ENCODE assay signal across 26 cellular contexts in the genomic region with DNA sequence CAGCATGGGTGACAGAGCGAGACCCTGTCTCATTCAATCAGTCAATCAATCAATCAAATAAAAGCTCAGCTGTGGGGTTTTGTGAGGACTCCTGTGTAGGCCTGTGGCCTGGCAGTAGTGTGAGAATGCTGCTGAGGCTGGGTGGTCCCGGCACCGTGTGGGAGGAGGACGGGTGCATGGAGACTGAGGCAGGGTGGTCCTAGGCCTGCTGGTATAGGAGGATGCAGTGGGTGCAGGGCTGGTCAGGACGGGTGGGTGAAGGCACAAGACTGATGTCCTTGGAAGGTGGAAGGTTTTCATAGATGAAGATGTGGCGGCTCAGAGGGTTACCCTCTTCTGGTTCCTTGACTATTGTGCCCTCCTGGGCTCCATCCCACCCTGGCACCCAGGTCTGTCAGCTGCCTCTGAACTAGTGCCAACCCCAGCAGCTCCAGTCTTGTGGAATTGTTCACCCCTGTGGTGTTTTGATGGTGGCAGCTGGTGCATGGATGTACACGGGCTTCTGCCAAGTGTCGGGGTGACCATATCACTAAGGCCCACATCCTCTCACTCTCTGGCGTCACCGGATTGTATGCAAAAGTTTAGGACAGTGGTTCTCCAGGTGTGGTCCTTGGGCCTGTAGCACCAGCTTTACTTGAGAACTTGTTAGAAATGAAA.
"Had no signal": no experiment of that assay in that cellular context is flagged by ENCODE, and none has a peak within 500 bp of the region (broad histone marks: within the 10 kb centered on the region; RNA-seq: fewer than 3 reads in every experiment).

No MANE protein-coding gene starts in this region.

- H3K36me3 ChIP-seq: breast epithelium, colonic mucosa, ovary, prostate gland, uterus, WERI-Rb-1 had no signal

- H3K27me3 Mint-ChIP-seq: activated CD4-positive, alpha-beta T cell treated with anti-CD3 and anti-CD28 coated beads, Interleukin-2, amount 10 ng/mL, durations not matched to agents 7 days and 5 days; activated CD8-positive, alpha-beta memory T cell treated with anti-CD3 and anti-CD28 coated beads, Interleukin-2, amount 10 ng/mL, durations not matched to agents 7 days and 5 days; activated CD8-positive, alpha-beta T cell treated with anti-CD3 and anti-CD28 coated beads for 36 hours; activated naive CD8-positive, alpha-beta T cell treated with anti-CD3 and anti-CD28 coated beads, Interleukin-2, amount 10 ng/mL, durations not matched to agents 7 days and 5 days; activated T-helper 17 cell treated with anti-CD3 and anti-CD28 coated beads, Interleukin-2, amount 50 U/mL, for 72 hours; naive thymus-derived CD8-positive, alpha-beta T cell; stimulated activated naive CD8-positive, alpha-beta T cell treated with anti-CD3 and anti-CD28 coated beads, Interleukin-15, amount 100 ng/mL, for 72 hours had no signal

- H3K4me1 Mint-ChIP-seq: activated CD4-positive, alpha-beta T cell treated with anti-CD3 and anti-CD28 coated beads, Interleukin-2, amount 10 ng/mL, durations not matched to agents 7 days and 5 days; activated naive CD8-positive, alpha-beta T cell treated with anti-CD3 and anti-CD28 coated beads, Interleukin-2, amount 10 ng/mL, durations not matched to agents 7 days and 5 days had no signal

- ATAC-seq: activated CD8-positive, alpha-beta memory T cell treated with anti-CD3 and anti-CD28 coated beads, Interleukin-2, amount 10 ng/mL, durations not matched to agents 7 days and 5 days; activated CD8-positive, alpha-beta T cell treated with anti-CD3 and anti-CD28 coated beads for 36 hours; activated T-helper 17 cell treated with anti-CD3 and anti-CD28 coated beads, Interleukin-2, amount 50 U/mL, for 72 hours; left colon; naive thymus-derived CD8-positive, alpha-beta T cell; stimulated activated naive CD8-positive, alpha-beta T cell treated with anti-CD3 and anti-CD28 coated beads, Interleukin-15, amount 100 ng/mL, for 72 hours had no signal

- H3K4me3 Mint-ChIP-seq: activated CD4-positive, alpha-beta T cell treated with anti-CD3 and anti-CD28 coated beads, Interleukin-2, amount 10 ng/mL, durations not matched to agents 7 days and 5 days; activated CD8-positive, alpha-beta memory T cell treated with anti-CD3 and anti-CD28 coated beads, Interleukin-2, amount 10 ng/mL, durations not matched to agents 7 days and 5 days; activated CD8-positive, alpha-beta T cell treated with anti-CD3 and anti-CD28 coated beads for 36 hours; activated naive CD8-positive, alpha-beta T cell treated with anti-CD3 and anti-CD28 coated beads, Interleukin-2, amount 10 ng/mL, durations not matched to agents 7 days and 5 days; activated T-helper 17 cell treated with anti-CD3 and anti-CD28 coated beads, Interleukin-2, amount 50 U/mL, for 72 hours; stimulated activated naive CD8-positive, alpha-beta T cell treated with anti-CD3 and anti-CD28 coated beads, Interleukin-15, amount 100 ng/mL, for 72 hours had no signal

- DNase-seq: activated CD4-positive, alpha-beta T cell treated with anti-CD3 and anti-CD28 coated beads, Interleukin-2, amount 10 ng/mL, durations not matched to agents 7 days and 5 days; activated CD4-positive, CD25-positive, alpha-beta regulatory T cell treated with anti-CD3 and anti-CD28 coated beads, Interleukin-2, amount 50 U/mL, for 72 hours; activated CD8-positive, alpha-beta memory T cell treated with anti-CD3 and anti-CD28 coated beads, Interleukin-2, amount 10 ng/mL, durations not matched to agents 7 days and 5 days; activated CD8-positive, alpha-beta T cell treated with anti-CD3 and anti-CD28 coated beads for 36 hours; activated naive CD4-positive, alpha-beta T cell; activated naive CD8-positive, alpha-beta T cell treated with anti-CD3 and anti-CD28 coated beads, Interleukin-2, amount 10 ng/mL, durations not matched to agents 7 days and 5 days; amniotic stem cell; colonic mucosa; dorsolateral prefrontal cortex; islet precursor cell; left colon; lower lobe of right lung; naive thymus-derived CD8-positive, alpha-beta T cell; ovary; right lobe of liver; stimulated activated CD4-positive, alpha-beta T cell treated with anti-CD3 and anti-CD28 coated beads, Interleukin-1b, Interleukin-23, amount 100 ng/mL, for 48 hours; stimulated activated naive CD8-positive, alpha-beta T cell treated with anti-CD3 and anti-CD28 coated beads, Interleukin-15, amount 100 ng/mL, for 72 hours; T-helper 1 cell; tibial artery; uterus; WERI-Rb-1 had no signal

- H3K4me1 ChIP-seq: colonic mucosa, lower lobe of right lung, prostate gland, tibial artery, uterus had no signal

- H3K27ac Mint-ChIP-seq: activated CD4-positive, alpha-beta T cell treated with anti-CD3 and anti-CD28 coated beads, Interleukin-2, amount 10 ng/mL, durations not matched to agents 7 days and 5 days; activated CD8-positive, alpha-beta memory T cell treated with anti-CD3 and anti-CD28 coated beads, Interleukin-2, amount 10 ng/mL, durations not matched to agents 7 days and 5 days; activated CD8-positive, alpha-beta T cell treated with anti-CD3 and anti-CD28 coated beads for 36 hours; activated naive CD8-positive, alpha-beta T cell treated with anti-CD3 and anti-CD28 coated beads, Interleukin-2, amount 10 ng/mL, durations not matched to agents 7 days and 5 days; activated T-helper 17 cell treated with anti-CD3 and anti-CD28 coated beads, Interleukin-2, amount 50 U/mL, for 72 hours had no signal

- H3K9me3 Mint-ChIP-seq: activated T-helper 17 cell treated with anti-CD3 and anti-CD28 coated beads, Interleukin-2, amount 50 U/mL, for 72 hours; naive thymus-derived CD8-positive, alpha-beta T cell; stimulated activated naive CD8-positive, alpha-beta T cell treated with anti-CD3 and anti-CD28 coated beads, Interleukin-15, amount 100 ng/mL, for 72 hours had no signal

- H3K27me3 ChIP-seq: breast epithelium, colonic mucosa, dorsolateral prefrontal cortex, esophagus muscularis mucosa, ovary, right lobe of liver, tibial artery, uterus had no signal

- H3K9me3 ChIP-seq: breast epithelium, colonic mucosa, esophagus muscularis mucosa, lower lobe of right lung, ovary, prostate gland, right lobe of liver, tibial artery, uterus had no signal

- H3K27ac ChIP-seq: breast epithelium, colonic mucosa, dorsolateral prefrontal cortex, esophagus muscularis mucosa, lower lobe of right lung, ovary, prostate gland, right lobe of liver, skin epidermis, tibial artery, uterus, WERI-Rb-1 had no signal

- H3K4me3 ChIP-seq: breast epithelium, colonic mucosa, dorsolateral prefrontal cortex, esophagus muscularis mucosa, lower lobe of right lung, ovary, prostate gland, right lobe of liver, skin epidermis, tibial artery, uterus had no signal
